In the genomic region with DNA sequence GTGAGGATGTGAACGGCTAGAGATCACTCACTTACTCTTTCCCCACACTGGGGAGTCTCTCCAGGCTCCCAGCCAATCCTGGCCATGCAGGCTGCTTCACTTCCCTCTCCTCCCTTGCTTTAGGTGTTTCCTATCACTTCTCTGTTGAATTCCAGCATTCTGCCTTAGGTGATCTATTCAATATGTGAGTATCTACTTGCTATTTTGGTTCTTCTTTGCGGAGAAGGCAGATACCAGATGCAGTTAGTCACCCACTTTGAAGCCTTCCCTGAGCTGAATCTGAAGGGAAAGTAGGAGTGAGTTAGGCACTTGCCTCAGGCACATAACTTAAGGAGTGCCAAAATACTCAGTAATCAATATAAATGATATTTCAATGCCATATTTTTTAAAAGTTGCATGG, we compare ENCODE assay signal across 26 cellular contexts. TPM values are rescaled to one million over a fixed set of nuclear protein-coding genes. Genes with fewer than 3 reads are reported as not detected.
DNase-seq lines count a peak whose midpoint lies in the region; ATAC-seq and TF ChIP-seq lines count a peak whose summit lies in the region.
"Had no signal": no experiment of that assay in that cellular context is flagged by ENCODE, and none has a peak within 500 bp of the region (broad histone marks: within the 10 kb centered on the region; RNA-seq: fewer than 3 reads in every experiment).

No MANE protein-coding gene starts in this region.

- intact Hi-C loops in sigmoid colon (cut with DNase I), result no loop called here

- 86 to 90% methylated on average over 2 of the region's 2 CpGs for WGBS in sigmoid colon, 2 donors

- DNase-seq in HS-5 (ENCODE audit: low read depth), result peak; percentile 2
- DNase-seq in foreskin fibroblast, result peak; percentile 1 to 41
- DNase-seq in sigmoid colon, result no peak
- DNase-seq in GM20000 (ENCODE audit: low spot score), result no peak
- no peak for DNase-seq in NCI-H1436 treated with DMSO at 0.1 percent for 48 hours (lab: John Stamatoyannopoulos, UW)
- DNase-seq: activated CD4-positive, CD25-positive, alpha-beta regulatory T cell treated with anti-CD3 and anti-CD28 coated beads, Interleukin-2, amount 50 U/mL, for 72 hours; activated CD8-positive, alpha-beta T cell treated with anti-CD3 and anti-CD28 coated beads, Interleukin-2, amount 10 ng/mL, durations not matched to agents 7 days and 5 days; activated effector memory CD4-positive, alpha-beta T cell treated with Interleukin-2 at 50 U/mL for 16 hours; activated naive CD8-positive, alpha-beta T cell treated with anti-CD3 and anti-CD28 coated beads for 36 hours; activated T-cell treated with anti-CD3 and anti-CD28 coated beads for 4 hours; AML-193; DMS53; GF-D8; hippocampal formation; NCI-H1105; NCI-H2081; NCI-H446 treated with DMSO at 0.1 percent for 48 hours; OCI-M1; SIG-M5; stimulated activated naive CD8-positive, alpha-beta T cell treated with anti-CD3 and anti-CD28 coated beads, Interleukin-15, amount 100 ng/mL, for 72 hours; thyroid gland had no signal

- no peaks in the 10 kb centered on the region for H3K27me3 ChIP-seq in sigmoid colon
- H3K27me3 ChIP-seq: gastroesophageal sphincter, thyroid gland had no signal

- peak; percentile 44 for ATAC-seq in SK-N-SH treated with all-trans-retinoic acid at 6 μM for 48 hours
- no peak for ATAC-seq in HG02588 (IDR thresholded peaks at IDR 0.05; ENCODE audit: unreplicated experiment)
- ATAC-seq: activated CD8-positive, alpha-beta T cell treated with anti-CD3 and anti-CD28 coated beads, Interleukin-2, amount 10 ng/mL, durations not matched to agents 7 days and 5 days; gastroesophageal sphincter; HepG2; sciatic nerve; stimulated activated naive CD8-positive, alpha-beta T cell treated with anti-CD3 and anti-CD28 coated beads, Interleukin-15, amount 100 ng/mL, for 72 hours had no signal

- H3K27ac ChIP-seq in sigmoid colon, result no peak overlapping the region
- H3K27ac ChIP-seq: gastroesophageal sphincter, thyroid gland had no signal

- no peaks in the 10 kb centered on the region for H3K4me1 ChIP-seq in sigmoid colon
- H3K4me1 ChIP-seq: gastroesophageal sphincter, thyroid gland had no signal

- H3K4me3 ChIP-seq in foreskin fibroblast (ENCODE audit: low read depth in 1 of 2, low read length in 2 of 2) (no peak overlapping the region), sigmoid colon (no peak overlapping the region)
- H3K4me3 ChIP-seq: gastroesophageal sphincter, thyroid gland had no signal

- no peaks in the 10 kb centered on the region for H3K9me3 ChIP-seq in sigmoid colon
- H3K9me3 ChIP-seq: thyroid gland had no signal

- no peaks in the 10 kb centered on the region for H3K36me3 ChIP-seq in sigmoid colon
- H3K36me3 ChIP-seq: gastroesophageal sphincter, thyroid gland had no signal

- no peak for TF ChIP-seq EP300 in sigmoid colon (IDR thresholded peaks at IDR 0.05)

- TF ChIP-seq POLR2A in sigmoid colon (IDR thresholded peaks at IDR 0.05), result no peak

- TF ChIP-seq CTCF in foreskin fibroblast (IDR thresholded peaks at IDR 0.05; ENCODE audit: low read depth, low read length), result no peak
- TF ChIP-seq CTCF in sigmoid colon (IDR thresholded peaks at IDR 0.05), result no peak
- TF ChIP-seq CTCF in GM20000 (IDR thresholded peaks at IDR 0.05; ENCODE audit: extremely low read depth, missing control alignments), result no peak

TF ChIP-seq in SK-N-SH treated with all-trans-retinoic acid at 6 μM for 48 hours, 23 proteins besides CTCF, POLR2A, EP300 and RAD21:
- TF ChIP-seq, protein P1, sequence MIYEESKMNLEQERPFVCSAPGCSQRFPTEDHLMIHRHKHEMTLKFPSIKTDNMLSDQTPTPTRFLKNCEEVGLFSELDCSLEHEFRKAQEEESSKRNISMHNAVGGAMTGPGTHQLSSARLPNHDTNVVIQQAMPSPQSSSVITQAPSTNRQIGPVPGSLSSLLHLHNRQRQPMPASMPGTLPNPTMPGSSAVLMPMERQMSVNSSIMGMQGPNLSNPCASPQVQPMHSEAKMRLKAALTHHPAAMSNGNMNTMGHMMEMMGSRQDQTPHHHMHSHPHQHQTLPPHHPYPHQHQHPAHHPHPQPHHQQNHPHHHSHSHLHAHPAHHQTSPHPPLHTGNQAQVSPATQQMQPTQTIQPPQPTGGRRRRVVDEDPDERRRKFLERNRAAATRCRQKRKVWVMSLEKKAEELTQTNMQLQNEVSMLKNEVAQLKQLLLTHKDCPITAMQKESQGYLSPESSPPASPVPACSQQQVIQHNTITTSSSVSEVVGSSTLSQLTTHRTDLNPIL (CRISPR knock-in tag; IDR thresholded peaks at IDR 0.05; ENCODE audit: low read depth), result no peak
- TF ChIP-seq, protein P2, sequence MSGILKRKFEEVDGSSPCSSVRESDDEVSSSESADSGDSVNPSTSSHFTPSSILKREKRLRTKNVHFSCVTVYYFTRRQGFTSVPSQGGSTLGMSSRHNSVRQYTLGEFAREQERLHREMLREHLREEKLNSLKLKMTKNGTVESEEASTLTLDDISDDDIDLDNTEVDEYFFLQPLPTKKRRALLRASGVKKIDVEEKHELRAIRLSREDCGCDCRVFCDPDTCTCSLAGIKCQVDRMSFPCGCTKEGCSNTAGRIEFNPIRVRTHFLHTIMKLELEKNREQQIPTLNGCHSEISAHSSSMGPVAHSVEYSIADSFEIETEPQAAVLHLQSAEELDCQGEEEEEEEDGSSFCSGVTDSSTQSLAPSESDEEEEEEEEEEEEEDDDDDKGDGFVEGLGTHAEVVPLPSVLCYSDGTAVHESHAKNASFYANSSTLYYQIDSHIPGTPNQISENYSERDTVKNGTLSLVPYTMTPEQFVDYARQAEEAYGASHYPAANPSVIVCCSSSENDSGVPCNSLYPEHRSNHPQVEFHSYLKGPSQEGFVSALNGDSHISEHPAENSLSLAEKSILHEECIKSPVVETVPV (CRISPR knock-in tag; IDR thresholded peaks at IDR 0.05), result no peak
- TF ChIP-seq ESRRG (CRISPR knock-in tag; IDR thresholded peaks at IDR 0.05) (no peak), BACH2 (CRISPR knock-in tag; IDR thresholded peaks at IDR 0.05; ENCODE audit: borderline replicate concordance) (no peak), GLIS3 (CRISPR knock-in tag; IDR thresholded peaks at IDR 0.05) (no peak), ZFP30 (CRISPR knock-in tag; IDR thresholded peaks at IDR 0.05) (no peak)
TF ChIP-seq in SK-N-SH treated with all-trans-retinoic acid at 6 μM for 48 hours: peak in this region for 0.

RNA-seq across cellular contexts. Expression of a gene that starts 36.0 kb away (rescaled TPM):
- total RNA-seq in sigmoid colon, result 10 to 100 TPM; 11.1 to 13.0 (median 11.9) TPM
- polyA plus RNA-seq in sigmoid colon, result 10 to 100 TPM; 33.5 to 46.7 (median 34.8) TPM
- total RNA-seq: HepG2 had no signal
- polyA plus RNA-seq: HepG2 had no signal

Comparison
In these comparisons a context has a peak if more than half of its experiments do, and no peak if none do; other contexts are left out.
1. DNase-seq: peak in HS-5 (single experiment) and foreskin fibroblast (2 of 2); none in sigmoid colon (single experiment), GM20000 (single experiment) and NCI-H1436 treated with DMSO at 0.1 percent for 48 hours (single experiment).